1 cellular context compared by ENCODE assay signal in genomic region chr22:19173047-19174035, GRCh38.
TF ChIP-seq lines count a peak whose summit lies in the region.

No MANE protein-coding gene starts in this region.

TF ChIP-seq in GM12878, 131 proteins besides CTCF, POLR2A, EP300 and RAD21:
- no peak for TF ChIP-seq HCFC1 (IDR thresholded peaks at IDR 0.05; ENCODE audit: low read length)
- TF ChIP-seq RELA (IDR thresholded peaks at IDR 0.05; ENCODE audit: borderline replicate concordance, partially characterized antibody) = no peak
- TF ChIP-seq BRCA1 (IDR thresholded peaks at IDR 0.05; ENCODE audit: low read depth, low read length) = no peak
- TF ChIP-seq POLR2AphosphoS5 (IDR thresholded peaks at IDR 0.05; ENCODE audit: low read length) = peak; percentile 5; the same call in 1 of the 2 replicates
